ENCODE assay signal across 23 cellular contexts in genomic region chr2:180698668-180699067, GRCh38.
"Had no signal": no experiment of that assay in that cellular context is flagged by ENCODE, and none has a peak within 500 bp of the region (broad histone marks: within the 10 kb centered on the region; RNA-seq: fewer than 3 reads in every experiment).

No MANE protein-coding gene starts in this region.

- H3K27ac ChIP-seq: brain microvascular endothelial cell, cardiac muscle cell had no signal

- H3K27ac Mint-ChIP-seq: activated CD4-positive, alpha-beta T cell treated with anti-CD3 and anti-CD28 coated beads, Interleukin-2, amount 10 ng/mL, durations not matched to agents 24 days and 14 days; activated CD8-positive, alpha-beta memory T cell treated with anti-CD3 and anti-CD28 coated beads, Interleukin-2, amount 10 ng/mL, durations not matched to agents 7 days and 5 days; activated naive CD8-positive, alpha-beta T cell; activated T-cell treated with anti-CD3 and anti-CD28 coated beads, Interleukin-2, amount 50 U/mL, for 24 hours; activated T-helper 1 cell treated with anti-CD3 and anti-CD28 coated beads, Interleukin-12 subunit alpha, Interleukin-12 subunit beta, Interleukin-2, Interleukin-4 antibody, amounts not matched to agents 30 ng/mL and 10 ng/mL and 1 ng/mL, durations not matched to agents 14 hours and 24 hours and 36 hours; T-helper 17 cell; WTC11 had no signal

- H3K36me3 ChIP-seq: brain microvascular endothelial cell, cardiac muscle cell had no signal

- ATAC-seq: T-helper 17 cell had no signal

- H3K4me1 Mint-ChIP-seq: activated CD4-positive, alpha-beta T cell treated with anti-CD3 and anti-CD28 coated beads, Interleukin-2, amount 10 ng/mL, durations not matched to agents 24 days and 14 days; activated CD8-positive, alpha-beta memory T cell treated with anti-CD3 and anti-CD28 coated beads, Interleukin-2, amount 10 ng/mL, durations not matched to agents 7 days and 5 days; T-helper 17 cell; WTC11 had no signal

- H3K9me3 Mint-ChIP-seq: activated CD4-positive, alpha-beta T cell treated with anti-CD3 and anti-CD28 coated beads, Interleukin-2, amount 10 ng/mL, durations not matched to agents 24 days and 14 days; activated T-cell treated with anti-CD3 and anti-CD28 coated beads, Interleukin-2, amount 50 U/mL, for 24 hours; activated T-helper 1 cell treated with anti-CD3 and anti-CD28 coated beads, Interleukin-12 subunit alpha, Interleukin-12 subunit beta, Interleukin-2, Interleukin-4 antibody, amounts not matched to agents 30 ng/mL and 10 ng/mL and 1 ng/mL, durations not matched to agents 14 hours and 24 hours and 36 hours had no signal

- H3K36me3 Mint-ChIP-seq: activated CD8-positive, alpha-beta memory T cell treated with anti-CD3 and anti-CD28 coated beads, Interleukin-2, amount 10 ng/mL, durations not matched to agents 7 days and 5 days; activated naive CD8-positive, alpha-beta T cell; WTC11 had no signal

- FAIRE-seq: RCC 7860 had no signal

- H3K4me3 Mint-ChIP-seq: activated CD4-positive, alpha-beta T cell treated with anti-CD3 and anti-CD28 coated beads, Interleukin-2, amount 10 ng/mL, durations not matched to agents 24 days and 14 days; activated CD8-positive, alpha-beta memory T cell treated with anti-CD3 and anti-CD28 coated beads, Interleukin-2, amount 10 ng/mL, durations not matched to agents 7 days and 5 days; activated naive CD8-positive, alpha-beta T cell; activated T-cell treated with anti-CD3 and anti-CD28 coated beads, Interleukin-2, amount 50 U/mL, for 24 hours; activated T-helper 1 cell treated with anti-CD3 and anti-CD28 coated beads, Interleukin-12 subunit alpha, Interleukin-12 subunit beta, Interleukin-2, Interleukin-4 antibody, amounts not matched to agents 30 ng/mL and 10 ng/mL and 1 ng/mL, durations not matched to agents 14 hours and 24 hours and 36 hours; T-helper 17 cell; WTC11 had no signal

- DNase-seq: activated CD4-positive, alpha-beta T cell treated with anti-CD3 and anti-CD28 coated beads, Interleukin-2, amount 10 ng/mL, durations not matched to agents 24 days and 14 days; activated CD4-positive, alpha-beta T cell treated with anti-CD3 and anti-CD28 coated beads, Interleukin-2, amount 50 U/mL, for 48 hours; activated CD4-positive, CD25-positive, alpha-beta regulatory T cell treated with anti-CD3 and anti-CD28 coated beads, Interleukin-2, amount 50 U/mL, for 72 hours; activated CD8-positive, alpha-beta memory T cell treated with anti-CD3 and anti-CD28 coated beads, Interleukin-2, amount 10 ng/mL, durations not matched to agents 7 days and 5 days; activated effector memory CD4-positive, alpha-beta T cell treated with Interleukin-2 at 50 U/mL for 16 hours; activated naive CD4-positive, alpha-beta T cell; activated T-cell treated with anti-CD3 and anti-CD28 coated beads, Interleukin-2, amount 50 U/mL, for 24 hours; brain microvascular endothelial cell; Kasumi-1; KBM-7; NCI-H1105 treated with DMSO at 0.1 percent for 48 hours; NCI-H1436 treated with DMSO at 0.1 percent for 48 hours; NCI-H187; NCI-H2081; NCI-H524; SIG-M5; T-helper 17 cell; T-helper 9 cell had no signal

- H3K27me3 Mint-ChIP-seq: activated CD8-positive, alpha-beta memory T cell treated with anti-CD3 and anti-CD28 coated beads, Interleukin-2, amount 10 ng/mL, durations not matched to agents 7 days and 5 days; activated T-cell treated with anti-CD3 and anti-CD28 coated beads, Interleukin-2, amount 50 U/mL, for 24 hours; T-helper 17 cell had no signal

- H3K4me3 ChIP-seq: cardiac muscle cell had no signal

- H3K27me3 ChIP-seq: brain microvascular endothelial cell, cardiac muscle cell had no signal
